ENCODE assay signal across 2 cellular contexts in genomic region chr2:1405124-1405523, GRCh38.
TF ChIP-seq lines count a peak whose summit lies in the region.

No MANE protein-coding gene starts in this region.

TF ChIP-seq in IMR-90, 13 proteins besides CTCF, POLR2A, EP300 and RAD21:
- TF ChIP-seq USF2 (IDR thresholded peaks at IDR 0.05; ENCODE audit: low read depth, low read length) (no peak), SMC3 (IDR thresholded peaks at IDR 0.05; ENCODE audit: low read depth, low read length) (no peak), RCOR1 (IDR thresholded peaks at IDR 0.05; ENCODE audit: insufficient replicate concordance, low read length) (no peak), BHLHE40 (IDR thresholded peaks at IDR 0.05; ENCODE audit: low read depth, low read length) (no peak), CHD1 (IDR thresholded peaks at IDR 0.05; ENCODE audit: low read depth, low read length) (no peak), MXI1 (IDR thresholded peaks at IDR 0.05; ENCODE audit: borderline replicate concordance, low read depth, low read length) (no peak), NFE2L2 (IDR thresholded peaks at IDR 0.05; ENCODE audit: low read depth, low read length) (no peak), CEBPB (IDR thresholded peaks at IDR 0.05; ENCODE audit: low read depth, low read length) (no peak), MAZ (IDR thresholded peaks at IDR 0.05; ENCODE audit: borderline replicate concordance, low read depth, low read length) (no peak), RFX5 (IDR thresholded peaks at IDR 0.05; ENCODE audit: low read depth, low read length) (no peak), MAFK (IDR thresholded peaks at IDR 0.05; ENCODE audit: low read depth, low read length) (no peak), ELK1 (IDR thresholded peaks at IDR 0.05; ENCODE audit: borderline replicate concordance, low read depth, low read length) (no peak), FOS (IDR thresholded peaks at IDR 0.05; ENCODE audit: low read depth, low read length) (no peak)
TF ChIP-seq in IMR-90: peak in this region for 0.

TF ChIP-seq in K562, 482 proteins besides CTCF, POLR2A, EP300 and RAD21:
- 0 out of 2 replicates have a peak, but pooled peaks have one; percentile 5 for TF ChIP-seq EGR1 (conservative IDR thresholded peaks at IDR 0.05)
- no peak for TF ChIP-seq TCFL5 (CRISPR knock-in tag; conservative IDR thresholded peaks at IDR 0.05)
TF ChIP-seq in K562: peak in this region for 1.
